Comparison of ENCODE assay signal across 8 cellular contexts in the genomic region with DNA sequence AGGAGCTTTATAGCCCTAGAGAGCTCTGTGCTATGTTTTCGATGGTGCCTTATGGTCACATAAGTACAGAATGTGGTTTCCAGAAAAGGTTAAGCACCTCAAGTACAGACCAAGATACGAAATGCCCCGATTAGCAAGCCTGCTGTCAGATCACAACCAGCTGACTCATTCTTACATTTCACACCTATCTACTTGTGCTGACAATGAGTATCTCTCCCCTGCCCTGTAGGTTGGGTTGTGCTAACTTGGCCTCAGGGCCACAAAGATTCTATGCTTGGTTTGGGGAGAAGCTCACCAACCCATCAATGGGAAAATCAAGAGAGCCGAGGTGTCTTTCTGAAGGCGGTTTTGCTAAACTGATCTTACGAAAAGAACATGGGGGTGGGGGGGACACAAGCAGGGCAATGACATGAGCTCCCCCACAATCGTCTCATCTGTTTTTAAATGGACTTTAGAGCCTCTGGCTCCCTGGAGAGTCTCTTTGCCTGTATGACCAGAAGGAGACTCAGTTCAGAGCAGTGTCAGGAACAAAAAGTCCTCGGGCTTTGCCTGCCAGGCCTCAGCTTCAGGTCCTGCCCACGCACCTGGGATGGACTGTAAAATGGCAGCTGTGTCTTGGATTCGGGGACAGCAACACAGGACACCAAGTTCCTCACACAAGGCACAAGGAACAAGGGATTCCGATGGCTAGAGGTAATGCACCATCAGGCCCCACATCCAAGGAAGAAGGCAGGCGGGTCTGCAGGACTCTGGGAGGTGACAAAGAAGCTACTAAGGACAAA. TPM values are rescaled to one million over a fixed set of nuclear protein-coding genes. Genes with fewer than 3 reads are reported as not detected.
DNase-seq lines count a peak whose midpoint lies in the region; ATAC-seq and TF ChIP-seq lines count a peak whose summit lies in the region.

No MANE protein-coding gene starts in this region.

- peaks cover 23 to 67% of the 10 kb centered on the region in 2 donors for H3K4me1 ChIP-seq in thyroid gland
- peaks cover 0 to 4% of the 10 kb centered on the region in 2 experiments; a peak in 1 of 4 replicates for H3K4me1 ChIP-seq in SK-N-SH (ENCODE audit: control insufficient read depth in 1 of 2, insufficient read depth in 2 of 2, low read depth in 1 of 2, low read length in 1 of 2)

- H3K9ac ChIP-seq in SK-N-SH = no peak overlapping the region

- H3K9me3 ChIP-seq in thyroid gland (no peaks in the 10 kb centered on the region), SK-N-SH (no peaks in the 10 kb centered on the region)

- no peaks in the 10 kb centered on the region for H3K36me3 ChIP-seq in thyroid gland
- H3K36me3 ChIP-seq in SK-N-SH (replicated peaks in 1 of 2; ENCODE audit: control insufficient read depth in 1 of 2, insufficient read depth in 2 of 2, low read length in 1 of 2) = peaks cover 0 to 37% of the 10 kb centered on the region in 2 experiments

- TF ChIP-seq POLR2A in thyroid gland (IDR thresholded peaks at IDR 0.05) = no peak

- TF ChIP-seq RAD21 in SK-N-SH (IDR thresholded peaks at IDR 0.05; ENCODE audit: low read length) = no peak

- H3K4me3 ChIP-seq in thyroid gland (replicated peaks in 1 of 3) = no peak overlapping the region
- no peak overlapping the region for H3K4me3 ChIP-seq in SK-N-SH (ENCODE audit: low read depth in 2 of 2, low read length in 1 of 2)

- H3K4me2 ChIP-seq in SK-N-SH = no peak overlapping the region

- H2AFZ ChIP-seq in SK-N-SH (ENCODE audit: low read depth) = no peak overlapping the region

- POLR2A ChIA-PET in SK-N-SH (lab: Yijun Ruan, JAX) = no interaction called here

- H3K27me3 ChIP-seq in thyroid gland (no peaks in the 10 kb centered on the region), SK-N-SH (ENCODE audit: insufficient read depth) (no peaks in the 10 kb centered on the region)

- H3F3A ChIP-seq in SK-N-SH (replicated peaks; ENCODE audit: insufficient read depth) = no peaks in the 10 kb centered on the region

- intact Hi-C loops in left ventricle myocardium superior (cut with micrococcal nuclease) = no loop called here
- intact Hi-C loops in thyroid gland (cut with DNase I) = no loop called here

- H4K20me1 ChIP-seq in SK-N-SH (ENCODE audit: insufficient read depth) = no peaks in the 10 kb centered on the region

- ATAC-seq in GM18520 (IDR thresholded peaks at IDR 0.05; ENCODE audit: unreplicated experiment) (peak; percentile 97), HG02852 (IDR thresholded peaks at IDR 0.05; ENCODE audit: unreplicated experiment) (peak; percentile 95), left ventricle myocardium superior (peak; percentile 53)

- peak; percentile 65 to 75 for DNase-seq in activated CD4-positive, alpha-beta T cell treated with anti-CD3 and anti-CD28 coated beads, Interleukin-2, amount 50 U/mL, for 48 hours
- DNase-seq in left ventricle myocardium superior (peak; percentile 16), thyroid gland (no peak), SK-N-SH (no peak), NCI-H146 (lab: John Stamatoyannopoulos, UW) (no peak), NCI-H510A (lab: John Stamatoyannopoulos, UW) (no peak)

- H3K27ac ChIP-seq in thyroid gland (peak overlapping the region; percentile 12 to 65 (median 58)), SK-N-SH (ENCODE audit: low read depth in 2 of 2, low read length in 1 of 2) (no peak overlapping the region)

- CTCF ChIA-PET in SK-N-SH (lab: Yijun Ruan, JAX) = interaction anchor here (0.7 to 2.5 kb wide), 4 partner anchors 19 to 219 kb away, joined by 3 to 8 read pairs (median 4); no protein-coding TSS in a partner anchor

- WGBS in thyroid gland, 2 donors = 85 to 87% methylated on average over 10 to 12 of the region's 12 CpGs
- WGBS in SK-N-SH (ENCODE audit: low lambda C conversion rate) = 96% methylated on average over 11 of the region's 12 CpGs

- no peak for TF ChIP-seq CTCF in thyroid gland (IDR thresholded peaks at IDR 0.05)
- TF ChIP-seq CTCF in SK-N-SH (IDR thresholded peaks at IDR 0.05) = no peak

- H3K79me2 ChIP-seq in SK-N-SH (ENCODE audit: insufficient read depth) = no peaks in the 10 kb centered on the region

- H3K9me2 ChIP-seq in SK-N-SH = no peaks in the 10 kb centered on the region

- TF ChIP-seq EP300 in SK-N-SH (IDR thresholded peaks at IDR 0.05; ENCODE audit: borderline replicate concordance in 1 of 2, low read depth in 1 of 2, low read length in 1 of 2) = no peak

TF ChIP-seq in SK-N-SH, 30 proteins besides CTCF, POLR2A, EP300 and RAD21:
- no peak for TF ChIP-seq TCF12 (IDR thresholded peaks at IDR 0.05)
- no peak for TF ChIP-seq IRF3 (IDR thresholded peaks at IDR 0.05; ENCODE audit: low read depth, low read length)
- no peak for TF ChIP-seq MAX (IDR thresholded peaks at IDR 0.05; ENCODE audit: low read depth)
- no peak for TF ChIP-seq JUND (IDR thresholded peaks at IDR 0.05)
- no peak for TF ChIP-seq YY1 (IDR thresholded peaks at IDR 0.05; ENCODE audit: low read depth)
- TF ChIP-seq USF1 (IDR thresholded peaks at IDR 0.05; ENCODE audit: borderline replicate concordance, low read depth) = no peak

RNA-seq across cellular contexts. Expression of gene FAM53B, which starts 55.1 kb away (rescaled TPM):
- 45.3 TPM for total RNA-seq in left ventricle myocardium superior
- total RNA-seq in thyroid gland = 10 to 100 TPM; 37.6 to 96.3 (median 80.4) TPM
- polyA plus RNA-seq in SK-N-SH (2012; rRNA removed) = 5.2 and 5.6 TPM in 2 replicates
- polyA plus RNA-seq in SK-N-SH (2012; cell fraction: cytosol; rRNA removed) = 2.2 and 3.6 TPM in 2 replicates
- polyA plus RNA-seq in SK-N-SH (2012; cell fraction: nucleus; rRNA removed) = 11.3 and 11.7 TPM in 2 replicates

Comparison
In these comparisons a context has a peak if more than half of its experiments do, and no peak if none do; other contexts are left out.
1. DNase-seq: peak in activated CD4-positive, alpha-beta T cell treated with anti-CD3 and anti-CD28 coated beads, Interleukin-2, amount 50 U/mL, for 48 hours (2 of 2) and left ventricle myocardium superior (single experiment); none in thyroid gland (0 of 2), SK-N-SH (single experiment), NCI-H146 (single experiment) and NCI-H510A (single experiment).
2. H3K27ac ChIP-seq: peak in thyroid gland (3 of 3); none in SK-N-SH (0 of 2).
3. Peak in every context shown above with its lines, with median percentiles within 50 percentile points of each other: ATAC-seq.